In genomic region chr5:156497816-156498215, GRCh38 we compare ENCODE assay signal across 12 cellular contexts.
DNase-seq lines count a peak whose midpoint lies in the region; ATAC-seq and TF ChIP-seq lines count a peak whose summit lies in the region.
"Had no signal": no experiment of that assay in that cellular context is flagged by ENCODE, and none has a peak within 500 bp of the region (broad histone marks: within the 10 kb centered on the region; RNA-seq: fewer than 3 reads in every experiment).

No MANE protein-coding gene starts in this region.

- peak overlapping the region in 1 of 5 experiments; percentile 4 for H3K4me3 Mint-ChIP-seq in brain
- H3K4me3 Mint-ChIP-seq: CD4-positive, alpha-beta T cell; H9 had no signal

- no peaks in the 10 kb centered on the region for H3K36me3 Mint-ChIP-seq in brain

- TF ChIP-seq CTCF in brain (conservative IDR thresholded peaks at IDR 0.05) (no peak), coronary artery (IDR thresholded peaks at IDR 0.05) (no peak)

- no peak overlapping the region for H3K4me3 ChIP-seq in coronary artery

- ATAC-seq in HG02852 (IDR thresholded peaks at IDR 0.05; ENCODE audit: unreplicated experiment), result peak; percentile 33
- ATAC-seq: stimulated activated naive CD8-positive, alpha-beta T cell treated with anti-CD3 and anti-CD28 coated beads, Interleukin-15, Interleukin-2, amounts not matched to agents 100 U/mL and 50 U/mL, for 24 hours had no signal

- H3K27me3 Mint-ChIP-seq in brain, result no peaks in the 10 kb centered on the region

- peaks cover 47% of the 10 kb centered on the region for H3K4me1 Mint-ChIP-seq in brain

- H3K27ac Mint-ChIP-seq in brain, result peak overlapping the region; percentile 1 to 70 (median 46)
- H3K27ac Mint-ChIP-seq: CD4-positive, alpha-beta T cell; H9 had no signal

- peak; percentile 57 for DNase-seq in left kidney (ENCODE audit: low read depth, low spot score)
- peak in 5 of 49 donors; percentile 7 to 63 (median 18) for DNase-seq in substantia nigra (lab: John Stamatoyannopoulos, UW)
- DNase-seq in NCI-H2171 treated with DMSO at 0.1 percent for 48 hours (lab: John Stamatoyannopoulos, UW), result no peak
- DNase-seq in coronary artery (ENCODE audit: low spot score), result no peak
- no peak for DNase-seq in NCI-H2081 treated with DMSO at 0.1 percent for 48 hours (lab: John Stamatoyannopoulos, UW)
- DNase-seq: CD4-positive, alpha-beta T cell; H9; NCI-H2171; stimulated activated naive CD8-positive, alpha-beta T cell treated with anti-CD3 and anti-CD28 coated beads, Interleukin-15, Interleukin-2, amounts not matched to agents 100 U/mL and 50 U/mL, for 24 hours; WERI-Rb-1 had no signal

- peak overlapping the region; percentile 60 for H3K27ac ChIP-seq in substantia nigra (ENCODE audit: low read depth, low read length, poor library complexity, severe bottlenecking)
- no peak overlapping the region for H3K27ac ChIP-seq in coronary artery
- H3K27ac ChIP-seq: WERI-Rb-1 had no signal

- H3K9me3 Mint-ChIP-seq in brain, result peaks cover 0 to 12% (median 0%) of the 10 kb centered on the region in 5 experiments
- H3K9me3 Mint-ChIP-seq: CD4-positive, alpha-beta T cell; H9 had no signal
